ENCODE assay signal across 4 cellular contexts in genomic region chr16:5653789-5654188, GRCh38.
"Had no signal": no experiment of that assay in that cellular context is flagged by ENCODE, and none has a peak within 500 bp of the region (broad histone marks: within the 10 kb centered on the region; RNA-seq: fewer than 3 reads in every experiment).

No MANE protein-coding gene starts in this region.

- H3K4me3 Mint-ChIP-seq: GM23338, H9 had no signal

- DNase-seq: H9, HCEC 1CT, IMR-90 had no signal

- H3K4me3 ChIP-seq: GM23338 had no signal

- H3K9me3 Mint-ChIP-seq: GM23338, H9 had no signal

- ATAC-seq: GM23338 had no signal
